ENCODE assay signal across 15 cellular contexts in the genomic region with DNA sequence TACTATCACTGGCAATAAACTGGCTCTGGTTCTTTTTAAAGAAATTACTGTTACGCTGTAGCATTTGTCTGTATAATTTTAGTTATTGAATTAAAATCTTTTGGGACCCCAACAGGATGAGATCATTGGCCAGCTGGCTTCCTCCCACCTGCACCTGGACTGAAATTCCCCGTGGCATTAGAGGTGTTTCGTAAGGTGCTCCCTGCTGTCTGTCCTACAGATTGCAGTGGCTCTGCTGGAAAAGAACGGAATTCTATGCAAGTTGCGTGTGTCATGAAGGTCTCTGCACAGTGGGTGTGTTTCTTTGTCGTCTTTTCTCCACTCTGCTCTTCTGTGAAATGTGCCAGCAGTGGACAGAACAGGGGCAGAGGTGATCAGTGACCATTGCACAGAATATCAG.
DNase-seq lines count a peak whose midpoint lies in the region; ATAC-seq, FAIRE-seq and TF ChIP-seq lines count a peak whose summit lies in the region.
"Had no signal": no experiment of that assay in that cellular context is flagged by ENCODE, and none has a peak within 500 bp of the region (broad histone marks: within the 10 kb centered on the region; RNA-seq: fewer than 3 reads in every experiment).

No MANE protein-coding gene starts in this region.

- TF ChIP-seq POLR2A in H1 (IDR thresholded peaks at IDR 0.05; ENCODE audit: control extremely low read depth in 1 of 2, low read depth in 2 of 2, low read length in 2 of 2) = no peak

- H4K8ac ChIP-seq in H1 (ENCODE audit: extremely low read depth, insufficient read depth, low read length) = no peak overlapping the region

- intact Hi-C loops in Right ventricle myocardium superior (cut with DNase I) = no loop called here
- intact Hi-C loops in activated CD4-positive, alpha-beta T cell treated with anti-CD3 and anti-CD28 coated beads, Interleukin-2, amount 10 ng/mL, durations not matched to agents 24 days and 14 days (cut with micrococcal nuclease) = no loop called here

- WGBS in H1 (ENCODE audit: extremely low coverage in 1 of 2, insufficient coverage in 1 of 2, insufficient read length in 1 of 2, insufficient replicate concordance in 2 of 2, low coverage in 1 of 2, low lambda C conversion rate in 2 of 2, missing lambda C conversion rate in 1 of 2), 2 experiments = 83% methylated on average over 6 of the region's 6 CpGs; no CpG with 5 or more reads in 1 of the 2 experiments

- POLR2A ChIA-PET in H1 (lab: Charles Lee; ENCODE audit: partially characterized antibody) = interaction anchor here (1.2 kb wide), 1 partner anchor 383 kb away, joined by 4 read pairs; the partner anchor contains the start of gene PTPRG

- H3K9ac ChIP-seq in H1 (replicated peaks in 1 of 4; ENCODE audit: extremely low read depth in 1 of 4, low read depth in 3 of 4, low read length in 3 of 4) = no peak overlapping the region
- H3K9ac ChIP-seq: BLaER1 treated with 17β-estradiol and CSF1 and Interleukin-3, amounts not matched to agents 10 nM and 100 nM had no signal

- H3K36me3 ChIP-seq in cardiac muscle cell (no peaks in the 10 kb centered on the region), H1 (ENCODE audit: control insufficient read depth in 2 of 4, insufficient read depth in 4 of 4, low read length in 3 of 4) (no peaks in the 10 kb centered on the region)

- no peak overlapping the region for H2BK12ac ChIP-seq in H1 (ENCODE audit: low read depth, low read length)

- ATAC-seq in Right ventricle myocardium superior (ENCODE audit: poor library complexity) (no peak), HG02588 (IDR thresholded peaks at IDR 0.05; ENCODE audit: unreplicated experiment) (no peak)

- H3K27me3 Mint-ChIP-seq in activated CD4-positive, alpha-beta T cell treated with anti-CD3 and anti-CD28 coated beads, Interleukin-2, amount 10 ng/mL, durations not matched to agents 24 days and 14 days = no peaks in the 10 kb centered on the region
- H3K27me3 Mint-ChIP-seq: CD4-positive, CD25-positive, alpha-beta regulatory T cell had no signal

- H3K23ac ChIP-seq in H1 (ENCODE audit: insufficient read length) = no peak overlapping the region

- H3K27me3 ChIP-seq in cardiac muscle cell (no peaks in the 10 kb centered on the region), H1 (replicated peaks in 1 of 4; ENCODE audit: control insufficient read depth in 3 of 4, extremely low read depth in 1 of 4, insufficient read depth in 3 of 4, low read length in 3 of 4) (no peaks in the 10 kb centered on the region)
- H3K27me3 ChIP-seq: BLaER1 treated with 17β-estradiol and CSF1 and Interleukin-3, amounts not matched to agents 10 nM and 100 nM had no signal

- no peak overlapping the region for H2AFZ ChIP-seq in H1 (ENCODE audit: low read length)

- peaks cover 2% of the 10 kb centered on the region; the same call in 1 of the 2 replicates for H3K23me2 ChIP-seq in H1 (ENCODE audit: low read depth, low read length)

- no peak overlapping the region for H3K56ac ChIP-seq in H1 (replicated peaks; ENCODE audit: insufficient read length, low read depth, low read length)

- no peaks in the 10 kb centered on the region for H3K9me3 Mint-ChIP-seq in activated CD4-positive, alpha-beta T cell treated with anti-CD3 and anti-CD28 coated beads, Interleukin-2, amount 10 ng/mL, durations not matched to agents 24 days and 14 days

- no peak overlapping the region for H2BK5ac ChIP-seq in H1 (ENCODE audit: low read depth, low read length)

- H4K20me1 ChIP-seq in H1 (replicated peaks in 1 of 2; ENCODE audit: control insufficient read depth in 1 of 2, insufficient read depth in 2 of 2, low read length in 2 of 2) = peaks cover 1 to 3% of the 10 kb centered on the region in 2 experiments

- no peak for TF ChIP-seq CTCF in cardiac muscle cell (IDR thresholded peaks at IDR 0.05; ENCODE audit: low read depth, low read length)
- TF ChIP-seq CTCF in H1 (IDR thresholded peaks at IDR 0.05; ENCODE audit: control extremely low read depth in 1 of 3, insufficient read depth in 1 of 3, low read depth in 1 of 3, low read length in 3 of 3) = no peak

- peak in 1 of 2 experiments; percentile 12; a peak in 2 of 4 replicates for TF ChIP-seq RAD21 in H1 (IDR thresholded peaks at IDR 0.05 in 1 of 2, conservative IDR thresholded peaks at IDR 0.05 in 1 of 2; ENCODE audit: low read depth in 2 of 2, low read length in 2 of 2)

- H3K4me3 ChIP-seq in cardiac muscle cell (no peak overlapping the region), H1 (ENCODE audit: extremely low read depth in 1 of 4, insufficient read depth in 2 of 4, low read depth in 3 of 4, low read length in 4 of 4) (no peak overlapping the region)
- H3K4me3 ChIP-seq: BLaER1 treated with 17β-estradiol and CSF1 and Interleukin-3, amounts not matched to agents 10 nM and 100 nM; GM12878 had no signal

- H2AK5ac ChIP-seq in H1 (ENCODE audit: low read depth, low read length) = no peak overlapping the region

- H3K27ac ChIP-seq in cardiac muscle cell (peak overlapping the region; percentile 44), H1 (ENCODE audit: low read depth, low read length) (no peak overlapping the region)
- H3K27ac ChIP-seq: BLaER1 treated with 17β-estradiol and CSF1 and Interleukin-3, amounts not matched to agents 10 nM and 100 nM had no signal

- peaks cover 2% of the 10 kb centered on the region; the same call in 1 of the 2 replicates for H3K79me1 ChIP-seq in H1 (ENCODE audit: low read depth, low read length)

- H2BK20ac ChIP-seq in H1 (ENCODE audit: low read length) = no peak overlapping the region

- no peak overlapping the region for H3K27ac Mint-ChIP-seq in activated CD4-positive, alpha-beta T cell treated with anti-CD3 and anti-CD28 coated beads, Interleukin-2, amount 10 ng/mL, durations not matched to agents 24 days and 14 days
- H3K27ac Mint-ChIP-seq: CD4-positive, CD25-positive, alpha-beta regulatory T cell had no signal

- H3K4ac ChIP-seq in H1 (replicated peaks; ENCODE audit: insufficient read length, low read depth, low read length) = no peak overlapping the region

- peaks cover 3 to 69% of the 10 kb centered on the region in 2 experiments; a peak in 3 of 4 replicates for H3K79me2 ChIP-seq in H1 (ENCODE audit: control insufficient read depth in 1 of 2, insufficient read depth in 2 of 2, low read length in 2 of 2)

- H3K9me3 ChIP-seq in cardiac muscle cell (ENCODE audit: low read depth) (no peaks in the 10 kb centered on the region), H1 (ENCODE audit: insufficient read depth in 2 of 2, low read depth in 1 of 2, low read length in 1 of 2) (no peaks in the 10 kb centered on the region)

- H3K36me3 Mint-ChIP-seq in activated CD4-positive, alpha-beta T cell treated with anti-CD3 and anti-CD28 coated beads, Interleukin-2, amount 10 ng/mL, durations not matched to agents 24 days and 14 days (ENCODE audit: low read depth) = no peaks in the 10 kb centered on the region
- H3K36me3 Mint-ChIP-seq: CD4-positive, CD25-positive, alpha-beta regulatory T cell had no signal

- H3K14ac ChIP-seq in H1 (ENCODE audit: insufficient read length) = no peak overlapping the region

- no peak overlapping the region for H3K4me3 Mint-ChIP-seq in activated CD4-positive, alpha-beta T cell treated with anti-CD3 and anti-CD28 coated beads, Interleukin-2, amount 10 ng/mL, durations not matched to agents 24 days and 14 days
- H3K4me3 Mint-ChIP-seq: CD4-positive, CD25-positive, alpha-beta regulatory T cell had no signal

- H3K4me1 Mint-ChIP-seq in activated CD4-positive, alpha-beta T cell treated with anti-CD3 and anti-CD28 coated beads, Interleukin-2, amount 10 ng/mL, durations not matched to agents 24 days and 14 days = no peaks in the 10 kb centered on the region
- H3K4me1 Mint-ChIP-seq: CD4-positive, CD25-positive, alpha-beta regulatory T cell had no signal

- no peak for FAIRE-seq in H1 (lab: Jason Lieb, UNC)
- FAIRE-seq: GM12878 had no signal

- H2BK120ac ChIP-seq in H1 (replicated peaks; ENCODE audit: low read depth, low read length) = no peak overlapping the region

- no peak for DNase-seq in cardiac muscle cell (ENCODE audit: low read depth in 1 of 2, low spot score in 1 of 2)
- no peak for DNase-seq in Right ventricle myocardium superior
- no peak for DNase-seq in H1 (ENCODE audit: low read depth in 1 of 2, low spot score in 2 of 2)
- DNase-seq in iPS-NIHi7 (ENCODE audit: extremely low spot score) = peak; percentile 26
- DNase-seq in glomerular visceral epithelial cell (ENCODE audit: extremely low spot score) = no peak
- no peak for DNase-seq in activated CD4-positive, alpha-beta T cell treated with anti-CD3 and anti-CD28 coated beads, Interleukin-2, amount 10 ng/mL, durations not matched to agents 24 days and 14 days
- DNase-seq: ACHN; Calu3; CD4-positive, CD25-positive, alpha-beta regulatory T cell; DMS 273 treated with DMSO at 0.1 percent for 48 hours; DMS79; IMR-90 had no signal

- no peak overlapping the region for H4K5ac ChIP-seq in H1 (ENCODE audit: insufficient read length, low read depth, low read length)

- H3K4me1 ChIP-seq in cardiac muscle cell (ENCODE audit: low read depth) = peaks cover 31% of the 10 kb centered on the region
- peaks cover 9 to 36% (median 24%) of the 10 kb centered on the region in 4 experiments; a peak in 6 of 7 replicates for H3K4me1 ChIP-seq in H1 (replicated peaks in 1 of 4; ENCODE audit: control insufficient read depth in 3 of 4, insufficient read depth in 4 of 4, low read length in 3 of 4)

- H3K18ac ChIP-seq in H1 (ENCODE audit: extremely low read depth, low read length) = no peak overlapping the region

- no peak for TF ChIP-seq EP300 in H1 (IDR thresholded peaks at IDR 0.05; ENCODE audit: borderline replicate concordance in 1 of 2, low read depth in 2 of 2, low read length in 2 of 2)

- H4K91ac ChIP-seq in H1 (replicated peaks; ENCODE audit: insufficient read length, low read length) = no peak overlapping the region

- CTCF ChIA-PET in H1 (lab: Charles Lee; ENCODE audit: partially characterized antibody) = interaction anchor here (2.4 to 4.6 kb wide), 3 partner anchors 9 to 380 kb away, joined by 6 to 38 read pairs (median 8); no protein-coding TSS in a partner anchor

- no peak overlapping the region for H3K4me2 ChIP-seq in H1 (ENCODE audit: insufficient read depth in 1 of 2, low read depth in 2 of 2, low read length in 2 of 2)

- H2BK15ac ChIP-seq in H1 (ENCODE audit: low read length) = no peak overlapping the region

TF ChIP-seq in H1, 55 proteins besides CTCF, POLR2A, EP300 and RAD21 (continues in another document):
- no peak for TF ChIP-seq SP1 (IDR thresholded peaks at IDR 0.05; ENCODE audit: low read depth, low read length)
- no peak for TF ChIP-seq CTBP2 (IDR thresholded peaks at IDR 0.05; ENCODE audit: borderline replicate concordance, insufficient read depth, insufficient read length, low read length)
- 0 out of 2 replicates have a peak, but pooled peaks have one; percentile 51 for TF ChIP-seq TEAD4 (IDR thresholded peaks at IDR 0.05; ENCODE audit: low read depth, low read length)
- no peak for TF ChIP-seq RXRA (IDR thresholded peaks at IDR 0.05; ENCODE audit: insufficient read depth, low read depth, low read length)
- TF ChIP-seq GABPA (IDR thresholded peaks at IDR 0.05; ENCODE audit: borderline replicate concordance, insufficient read depth, low read length) = no peak
- no peak for TF ChIP-seq CBX5 (IDR thresholded peaks at IDR 0.05; ENCODE audit: low read depth, low read length)
- TF ChIP-seq EZH2 (IDR thresholded peaks at IDR 0.05; ENCODE audit: low read depth, low read length, severe bottlenecking) = no peak
- peak; percentile 71 for TF ChIP-seq CEBPB (IDR thresholded peaks at IDR 0.05; ENCODE audit: low read depth, low read length)
